30 cellular contexts compared by ENCODE assay signal in genomic region chr9:91443994-91444392, GRCh38.
"Had no signal": no experiment of that assay in that cellular context is flagged by ENCODE, and none has a peak within 500 bp of the region (broad histone marks: within the 10 kb centered on the region; RNA-seq: fewer than 3 reads in every experiment).

No MANE protein-coding gene starts in this region.

- H3K27me3 ChIP-seq: ascending aorta, breast epithelium, cardiac muscle cell, colonic mucosa had no signal

- H3K9me3 ChIP-seq: colonic mucosa had no signal

- FAIRE-seq: endometrium, endothelial cell of umbilical vein had no signal

- H3K36me3 ChIP-seq: ascending aorta, breast epithelium, cardiac muscle cell, colonic mucosa, esophagus squamous epithelium, WERI-Rb-1 had no signal

- H3K4me3 ChIP-seq: ascending aorta, breast epithelium, cardiac muscle cell, colonic mucosa, esophagus squamous epithelium had no signal

- ATAC-seq: activated CD4-positive, alpha-beta T cell treated with anti-CD3 and anti-CD28 coated beads for 36 hours; activated naive CD4-positive, alpha-beta T cell treated with anti-CD3 and anti-CD28 coated beads, Interleukin-2, amount 50 U/mL, for 72 hours; activated T-cell treated with anti-CD3 and anti-CD28 coated beads, Interleukin-2, amount 50 U/mL, for 72 hours; T-helper 17 cell had no signal

- H3K4me1 ChIP-seq: ascending aorta, breast epithelium, colonic mucosa, esophagus squamous epithelium had no signal

- H3K27ac ChIP-seq: ascending aorta, breast epithelium, cardiac muscle cell, colonic mucosa, epithelial cell of prostate, esophagus squamous epithelium, WERI-Rb-1 had no signal

- DNase-seq: activated CD4-positive, alpha-beta memory T cell treated with anti-CD3 and anti-CD28 coated beads for 36 hours; activated CD4-positive, alpha-beta T cell treated with anti-CD3 and anti-CD28 coated beads for 36 hours; activated CD4-positive, alpha-beta T cell treated with anti-CD3 and anti-CD28 coated beads, Interleukin-2, amount 10 ng/mL, durations not matched to agents 24 days and 14 days; activated CD4-positive, CD25-positive, alpha-beta regulatory T cell; activated CD4-positive, CD25-positive, alpha-beta regulatory T cell treated with anti-CD3 and anti-CD28 coated beads, Interleukin-2, amount 50 U/mL, for 72 hours; activated CD8-positive, alpha-beta memory T cell treated with anti-CD3 and anti-CD28 coated beads, Interleukin-2, amount 50 U/mL, for 48 hours; activated gamma-delta T cell; activated naive CD4-positive, alpha-beta T cell; activated naive CD4-positive, alpha-beta T cell treated with anti-CD3 and anti-CD28 coated beads, Interleukin-2, amount 10 ng/mL, durations not matched to agents 7 days and 5 days; activated naive CD8-positive, alpha-beta T cell treated with anti-CD3 and anti-CD28 coated beads, Interleukin-2, amount 10 ng/mL, durations not matched to agents 7 days and 5 days; activated T-cell treated with anti-CD3 and anti-CD28 coated beads for 4 hours; activated T-cell treated with anti-CD3 and anti-CD28 coated beads, Interleukin-2, amount 50 U/mL, for 24 hours; activated T-cell treated with anti-CD3 and anti-CD28 coated beads, Interleukin-2, amount 50 U/mL, for 72 hours; central memory CD4-positive, alpha-beta T cell; cerebellar nuclear complex; colonic mucosa; effector CD8-positive, alpha-beta T cell; esophagus squamous epithelium; foreskin melanocyte; head of caudate nucleus; T-helper 17 cell; T1000; WERI-Rb-1 had no signal
